ENCODE assay signal across 17 cellular contexts in genomic region chr11:67998150-67999045, GRCh38. TPM values are rescaled to one million over a fixed set of nuclear protein-coding genes. Genes with fewer than 3 reads are reported as not detected.
DNase-seq lines count a peak whose midpoint lies in the region; ATAC-seq, FAIRE-seq and TF ChIP-seq lines count a peak whose summit lies in the region.
"Had no signal": no experiment of that assay in that cellular context is flagged by ENCODE, and none has a peak within 500 bp of the region (broad histone marks: within the 10 kb centered on the region; RNA-seq: fewer than 3 reads in every experiment).

No MANE protein-coding gene starts in this region.

- H3K9ac ChIP-seq in KMS-11, result no peak overlapping the region

- H3K79me2 ChIP-seq in KMS-11 (ENCODE audit: insufficient read depth, low read depth), result no peaks in the 10 kb centered on the region

- H3K36me3 ChIP-seq in KMS-11 (ENCODE audit: insufficient read depth), result no peaks in the 10 kb centered on the region
- no peaks in the 10 kb centered on the region for H3K36me3 ChIP-seq in naive thymus-derived CD4-positive, alpha-beta T cell (ENCODE audit: control insufficient read depth in 2 of 3, insufficient read depth in 3 of 3, low read length in 3 of 3)

- H3K4me1 Mint-ChIP-seq in activated T-helper 17 cell treated with anti-CD3 and anti-CD28 coated beads, Interleukin-2, amount 50 U/mL, for 72 hours, result peaks cover 13% of the 10 kb centered on the region
- H3K4me1 Mint-ChIP-seq in naive thymus-derived CD4-positive, alpha-beta T cell, result peaks cover 24 to 40% (median 31%) of the 10 kb centered on the region in 7 donors

- POLR2A ChIA-PET in naive thymus-derived CD4-positive, alpha-beta T cell (lab: Charles Lee), result no interaction called here

- H3K27me3 Mint-ChIP-seq in activated T-helper 17 cell treated with anti-CD3 and anti-CD28 coated beads, Interleukin-2, amount 50 U/mL, for 72 hours, result no peaks in the 10 kb centered on the region
- no peaks in the 10 kb centered on the region for H3K27me3 Mint-ChIP-seq in naive thymus-derived CD4-positive, alpha-beta T cell

- H3K27ac Mint-ChIP-seq in activated T-helper 17 cell treated with anti-CD3 and anti-CD28 coated beads, Interleukin-2, amount 50 U/mL, for 72 hours, result no peak overlapping the region
- peak overlapping the region in 6 of 9 donors; percentile 4 to 78 (median 44) for H3K27ac Mint-ChIP-seq in naive thymus-derived CD4-positive, alpha-beta T cell
- H3K27ac Mint-ChIP-seq: HFFc6 had no signal

- no peak overlapping the region for H2AFZ ChIP-seq in KMS-11 (ENCODE audit: low read depth)

- H4K20me1 ChIP-seq in KMS-11 (ENCODE audit: insufficient read depth), result no peaks in the 10 kb centered on the region

- H3K4me1 ChIP-seq in KMS-11 (ENCODE audit: low read depth, poor library complexity, severe bottlenecking), result peaks cover 81% of the 10 kb centered on the region
- H3K4me1 ChIP-seq in naive thymus-derived CD4-positive, alpha-beta T cell (ENCODE audit: control insufficient read depth in 2 of 2, insufficient read depth in 2 of 2, low read length in 2 of 2), result peaks cover 0 to 6% of the 10 kb centered on the region in 2 donors

- H3K9me3 ChIP-seq in naive thymus-derived CD4-positive, alpha-beta T cell (ENCODE audit: control insufficient read depth in 2 of 3, low read length in 3 of 3), result no peaks in the 10 kb centered on the region
- H3K9me3 ChIP-seq: SJSA1 had no signal

- H3K27me3 ChIP-seq in KMS-11 (ENCODE audit: insufficient read depth, low read depth), result no peaks in the 10 kb centered on the region
- no peaks in the 10 kb centered on the region for H3K27me3 ChIP-seq in naive thymus-derived CD4-positive, alpha-beta T cell (ENCODE audit: control insufficient read depth in 2 of 2, insufficient read depth in 2 of 2, low read length in 2 of 2)
- H3K27me3 ChIP-seq: SJSA1 had no signal

- FAIRE-seq in D721Med (lab: Jason Lieb, UNC), result no peak

- TF ChIP-seq CTCF in KMS-11 (conservative IDR thresholded peaks at IDR 0.05; ENCODE audit: low read depth, low read length), result no peak
- no peak for TF ChIP-seq CTCF in D721Med (IDR thresholded peaks at IDR 0.05; ENCODE audit: insufficient read depth, missing control alignments)

- H3K4me3 ChIP-seq in KMS-11 (IDR thresholded peaks at IDR 0.05; ENCODE audit: insufficient read depth, low read depth, low read length), result no peak overlapping the region
- no peak overlapping the region for H3K4me3 ChIP-seq in naive thymus-derived CD4-positive, alpha-beta T cell (ENCODE audit: low read length)
- H3K4me3 ChIP-seq: SJSA1 had no signal

- peak; percentile 35 for DNase-seq in COLO668 (lab: John Stamatoyannopoulos, UW; ENCODE audit: unreplicated experiment)
- no peak for DNase-seq in naive thymus-derived CD4-positive, alpha-beta T cell
- DNase-seq in NCI-H2107 treated with DMSO at 0.1 percent for 48 hours (lab: John Stamatoyannopoulos, UW; ENCODE audit: unreplicated experiment), result no peak
- DNase-seq in D721Med (ENCODE audit: insufficient read length, low spot score), result no peak
- no peak for DNase-seq in stimulated activated CD4-positive, alpha-beta T cell treated with anti-CD3 and anti-CD28 coated beads, Interleukin-2, amount 100 ng/mL, for 24 hours
- DNase-seq in DMS53 (lab: John Stamatoyannopoulos, UW), result no peak
- DNase-seq: activated CD4-positive, CD25-positive, alpha-beta regulatory T cell; activated T-cell treated with anti-CD3 and anti-CD28 coated beads, Interleukin-2, amount 50 U/mL, for 48 hours; GDM1; HFFc6; NCI-H1694; NCI-H748 treated with DMSO at 0.1 percent for 48 hours had no signal

- H3K4me3 Mint-ChIP-seq in activated T-helper 17 cell treated with anti-CD3 and anti-CD28 coated beads, Interleukin-2, amount 50 U/mL, for 72 hours, result no peak overlapping the region
- peak overlapping the region in 3 of 10 donors; percentile 47 to 77 (median 64) for H3K4me3 Mint-ChIP-seq in naive thymus-derived CD4-positive, alpha-beta T cell
- H3K4me3 Mint-ChIP-seq: HFFc6 had no signal

- peak; percentile 61 for ATAC-seq in activated T-helper 17 cell treated with anti-CD3 and anti-CD28 coated beads, Interleukin-2, amount 50 U/mL, for 72 hours (replicated peaks)
- ATAC-seq in naive thymus-derived CD4-positive, alpha-beta T cell, result no peak

- peak overlapping the region; percentile 58 for H3K27ac ChIP-seq in KMS-11
- H3K27ac ChIP-seq in naive thymus-derived CD4-positive, alpha-beta T cell (ENCODE audit: low read depth, low read length), result no peak overlapping the region
- H3K27ac ChIP-seq: SJSA1 had no signal

- H3K9me3 Mint-ChIP-seq in activated T-helper 17 cell treated with anti-CD3 and anti-CD28 coated beads, Interleukin-2, amount 50 U/mL, for 72 hours, result no peaks in the 10 kb centered on the region
- H3K9me3 Mint-ChIP-seq in naive thymus-derived CD4-positive, alpha-beta T cell, result no peaks in the 10 kb centered on the region
- H3K9me3 Mint-ChIP-seq: CD4-positive, CD25-positive, alpha-beta regulatory T cell had no signal

- H3K36me3 Mint-ChIP-seq in activated T-helper 17 cell treated with anti-CD3 and anti-CD28 coated beads, Interleukin-2, amount 50 U/mL, for 72 hours (ENCODE audit: low read depth), result no peaks in the 10 kb centered on the region
- H3K36me3 Mint-ChIP-seq in naive thymus-derived CD4-positive, alpha-beta T cell, result peaks cover 0 to 14% (median 0%) of the 10 kb centered on the region in 5 donors

- CTCF ChIA-PET in naive thymus-derived CD4-positive, alpha-beta T cell (lab: Charles Lee), result no interaction called here

- intact Hi-C loops in naive thymus-derived CD4-positive, alpha-beta T cell (cut with micrococcal nuclease), result no loop called here

- peak overlapping the region; percentile 56; the same call in 1 of the 2 replicates for H3K4me2 ChIP-seq in KMS-11

RNA-seq across cellular contexts. Expression of gene UNC93B1, which starts 5.5 kb away (rescaled TPM):
- total RNA-seq in activated T-helper 17 cell treated with anti-CD3 and anti-CD28 coated beads, Interleukin-2, amount 50 U/mL, for 72 hours, result 10 to 100 TPM; 13.1 to 14.8 TPM
- 10 to 100 TPM; 10.1 to 76.3 (median 21.1) TPM for total RNA-seq in naive thymus-derived CD4-positive, alpha-beta T cell
- polyA plus RNA-seq in naive thymus-derived CD4-positive, alpha-beta T cell, result 10 to 100 TPM in 1 of 2 donors, 1 to 10 TPM in 1; 4.3 to 12.7 TPM

RNA-seq across cellular contexts. Expression of gene ALDH3B1, which starts 11.7 kb away (rescaled TPM):
- under 1 TPM in 1 of 2 donors, not detected in 1; 0.08 TPM for total RNA-seq in activated T-helper 17 cell treated with anti-CD3 and anti-CD28 coated beads, Interleukin-2, amount 50 U/mL, for 72 hours
- total RNA-seq in naive thymus-derived CD4-positive, alpha-beta T cell, result 10 to 100 TPM in 1 of 5 experiments, 1 to 10 TPM in 1, under 1 TPM in 2, not detected in 1; 0.57 to 29.5 (median 1.9) TPM
- polyA plus RNA-seq in naive thymus-derived CD4-positive, alpha-beta T cell, result under 1 TPM in 1 of 2 donors, not detected in 1; 0.05 TPM
- total RNA-seq: CD4-positive, CD25-positive, alpha-beta regulatory T cell had no signal
- polyA plus RNA-seq: CD4-positive, CD25-positive, alpha-beta regulatory T cell; neural cell had no signal

RNA-seq across cellular contexts. Expression of gene NDUFS8, which starts 32.1 kb away (rescaled TPM):
- 100 to 1,000 TPM in 1 of 2 donors, 10 to 100 TPM in 1; 75.0 to 131 TPM for total RNA-seq in activated T-helper 17 cell treated with anti-CD3 and anti-CD28 coated beads, Interleukin-2, amount 50 U/mL, for 72 hours
- 100 to 1,000 TPM in 1 of 5 experiments, 10 to 100 TPM in 4; 67.1 to 126 (median 80.1) TPM for total RNA-seq in naive thymus-derived CD4-positive, alpha-beta T cell
- polyA plus RNA-seq in naive thymus-derived CD4-positive, alpha-beta T cell, result 100 to 1,000 TPM; 172 to 197 TPM

RNA-seq across cellular contexts. Expression of gene TCIRG1, which starts 40.4 kb away (rescaled TPM):
- total RNA-seq in activated T-helper 17 cell treated with anti-CD3 and anti-CD28 coated beads, Interleukin-2, amount 50 U/mL, for 72 hours, result 100 to 1,000 TPM; 217 to 244 TPM
- 100 to 1,000 TPM; 164 to 381 (median 194) TPM for total RNA-seq in naive thymus-derived CD4-positive, alpha-beta T cell
- 10 to 100 TPM; 27.3 to 39.0 TPM for polyA plus RNA-seq in naive thymus-derived CD4-positive, alpha-beta T cell
